ENCODE assay signal across 39 cellular contexts in the genomic region with DNA sequence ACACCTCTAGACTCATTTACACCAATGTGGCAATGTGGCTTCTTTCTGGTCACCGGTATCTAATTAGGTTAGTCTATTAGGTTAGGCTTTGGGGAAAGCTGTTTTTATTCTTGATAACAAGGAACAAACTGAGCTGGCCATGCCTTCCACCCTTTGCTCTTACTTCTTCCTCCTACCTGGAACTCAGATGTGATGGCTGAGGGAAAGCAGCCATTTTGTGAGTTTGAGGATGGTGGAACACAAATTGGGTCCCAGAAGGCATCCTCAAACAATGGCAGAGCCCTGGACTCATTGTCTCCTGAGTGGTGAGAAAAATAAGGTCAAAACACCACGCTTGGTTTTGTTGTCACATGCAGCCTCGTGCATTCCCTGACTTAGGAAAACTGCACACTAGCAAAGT. TPM values are rescaled to one million over a fixed set of nuclear protein-coding genes. Genes with fewer than 3 reads are reported as not detected.
"Had no signal": no experiment of that assay in that cellular context is flagged by ENCODE, and none has a peak within 500 bp of the region (broad histone marks: within the 10 kb centered on the region; RNA-seq: fewer than 3 reads in every experiment).

No MANE protein-coding gene starts in this region.

- H3K36me3 ChIP-seq: adrenal gland, cardiac muscle cell, colonic mucosa had no signal

- FAIRE-seq: bronchial epithelial cell, TTC549 had no signal

- H3K4me3 Mint-ChIP-seq: activated CD4-positive, alpha-beta memory T cell treated with anti-CD3 and anti-CD28 coated beads, Interleukin-2, amount 10 ng/mL, durations not matched to agents 7 days and 5 days; activated CD4-positive, alpha-beta T cell treated with anti-CD3 and anti-CD28 coated beads for 36 hours; activated CD4-positive, alpha-beta T cell treated with anti-CD3 and anti-CD28 coated beads, Interleukin-2, amount 10 ng/mL, durations not matched to agents 7 days and 5 days; activated CD8-positive, alpha-beta memory T cell treated with anti-CD3 and anti-CD28 coated beads, Interleukin-2, amount 10 ng/mL, durations not matched to agents 7 days and 5 days; activated CD8-positive, alpha-beta T cell treated with anti-CD3 and anti-CD28 coated beads, Interleukin-2, amount 10 ng/mL, durations not matched to agents 7 days and 5 days; activated naive CD4-positive, alpha-beta T cell treated with anti-CD3 and anti-CD28 coated beads for 36 hours; activated naive CD8-positive, alpha-beta T cell treated with anti-CD3 and anti-CD28 coated beads for 36 hours; activated T-cell treated with anti-CD3 and anti-CD28 coated beads, Interleukin-2, amount 50 U/mL, for 4 hours; activated T-cell treated with anti-CD3 and anti-CD28 coated beads, Interleukin-2, amount 50 U/mL, for 72 hours; activated T-helper 1 cell treated with anti-CD3 and anti-CD28 coated beads, Interleukin-12 subunit alpha, Interleukin-12 subunit beta, Interleukin-2, Interleukin-4 antibody, amounts not matched to agents 30 ng/mL and 10 ng/mL and 1 ng/mL, durations not matched to agents 14 hours and 24 hours and 36 hours; activated T-helper 17 cell treated with anti-CD3 and anti-CD28 coated beads, Interleukin-2, amount 50 U/mL, for 72 hours; brain; central memory CD8-positive, alpha-beta T cell; T-helper 1 cell treated with Interleukin-12 subunit alpha and Interleukin-12 subunit beta and Interleukin-4 antibody, amounts not matched to agents 30 μg/mL and 1 μg/mL, for 36 hours; T-helper 2 cell treated with Interferon-gamma antibody and Interleukin-4, amounts not matched to agents 5 μg/mL and 100 μg/mL, for 36 hours had no signal

- H3K27ac ChIP-seq: adrenal gland, cardiac muscle cell, colonic mucosa, VCaP had no signal

- H3K9me3 ChIP-seq: adrenal gland, colonic mucosa had no signal

- H3K27ac Mint-ChIP-seq: activated CD4-positive, alpha-beta memory T cell treated with anti-CD3 and anti-CD28 coated beads, Interleukin-2, amount 10 ng/mL, durations not matched to agents 7 days and 5 days; activated CD4-positive, alpha-beta T cell treated with anti-CD3 and anti-CD28 coated beads for 36 hours; activated CD4-positive, alpha-beta T cell treated with anti-CD3 and anti-CD28 coated beads, Interleukin-2, amount 10 ng/mL, durations not matched to agents 7 days and 5 days; activated CD8-positive, alpha-beta memory T cell treated with anti-CD3 and anti-CD28 coated beads, Interleukin-2, amount 10 ng/mL, durations not matched to agents 7 days and 5 days; activated CD8-positive, alpha-beta T cell treated with anti-CD3 and anti-CD28 coated beads, Interleukin-2, amount 10 ng/mL, durations not matched to agents 7 days and 5 days; activated naive CD4-positive, alpha-beta T cell treated with anti-CD3 and anti-CD28 coated beads for 36 hours; activated naive CD4-positive, alpha-beta T cell treated with anti-CD3 and anti-CD28 coated beads, Interleukin-2, amount 50 U/mL, for 72 hours; activated naive CD8-positive, alpha-beta T cell treated with anti-CD3 and anti-CD28 coated beads for 36 hours; activated T-cell treated with anti-CD3 and anti-CD28 coated beads, Interleukin-2, amount 50 U/mL, for 72 hours; activated T-helper 1 cell treated with anti-CD3 and anti-CD28 coated beads, Interleukin-12 subunit alpha, Interleukin-12 subunit beta, Interleukin-2, Interleukin-4 antibody, amounts not matched to agents 30 ng/mL and 10 ng/mL and 1 ng/mL, durations not matched to agents 14 hours and 24 hours and 36 hours; activated T-helper 17 cell treated with anti-CD3 and anti-CD28 coated beads, Interleukin-2, amount 50 U/mL, for 72 hours; brain; T-helper 1 cell treated with Interleukin-12 subunit alpha and Interleukin-12 subunit beta and Interleukin-4 antibody, amounts not matched to agents 30 μg/mL and 1 μg/mL, for 36 hours; T-helper 2 cell treated with Interferon-gamma antibody and Interleukin-4, amounts not matched to agents 5 μg/mL and 100 μg/mL, for 36 hours had no signal

- H3K4me1 Mint-ChIP-seq: activated CD4-positive, alpha-beta memory T cell treated with anti-CD3 and anti-CD28 coated beads, Interleukin-2, amount 10 ng/mL, durations not matched to agents 7 days and 5 days; activated CD4-positive, alpha-beta T cell treated with anti-CD3 and anti-CD28 coated beads for 36 hours; activated CD4-positive, alpha-beta T cell treated with anti-CD3 and anti-CD28 coated beads, Interleukin-2, amount 10 ng/mL, durations not matched to agents 7 days and 5 days; activated CD8-positive, alpha-beta memory T cell treated with anti-CD3 and anti-CD28 coated beads, Interleukin-2, amount 10 ng/mL, durations not matched to agents 7 days and 5 days; activated T-helper 17 cell treated with anti-CD3 and anti-CD28 coated beads, Interleukin-2, amount 50 U/mL, for 72 hours; central memory CD8-positive, alpha-beta T cell had no signal

- DNase-seq: activated CD4-positive, alpha-beta memory T cell treated with anti-CD3 and anti-CD28 coated beads, Interleukin-2, amount 10 ng/mL, durations not matched to agents 7 days and 5 days; activated CD4-positive, alpha-beta T cell treated with anti-CD3 and anti-CD28 coated beads for 1 hour; activated CD4-positive, alpha-beta T cell treated with anti-CD3 and anti-CD28 coated beads for 36 hours; activated CD4-positive, alpha-beta T cell treated with anti-CD3 and anti-CD28 coated beads for 48 hours; activated CD4-positive, alpha-beta T cell treated with anti-CD3 and anti-CD28 coated beads, Interleukin-2, amount 10 ng/mL, durations not matched to agents 7 days and 5 days; activated CD4-positive, alpha-beta T cell treated with anti-CD3 and anti-CD28 coated beads, Interleukin-2, amount 50 U/mL, for 48 hours; activated CD4-positive, CD25-positive, alpha-beta regulatory T cell; activated CD8-positive, alpha-beta memory T cell treated with anti-CD3 and anti-CD28 coated beads for 24 hours; activated CD8-positive, alpha-beta memory T cell treated with anti-CD3 and anti-CD28 coated beads, Interleukin-2, amount 10 ng/mL, durations not matched to agents 7 days and 5 days; activated CD8-positive, alpha-beta memory T cell treated with anti-CD3 and anti-CD28 coated beads, Interleukin-2, amount 50 U/mL, for 48 hours; activated CD8-positive, alpha-beta T cell treated with anti-CD3 and anti-CD28 coated beads, Interleukin-2, amount 10 ng/mL, durations not matched to agents 7 days and 5 days; activated effector memory CD4-positive, alpha-beta T cell treated with anti-CD3 and anti-CD28 coated beads, Interleukin-2, amount 50 U/mL, for 16 hours; activated gamma-delta T cell treated with Interleukin-2 at 50 U/mL for 16 hours; activated naive CD4-positive, alpha-beta T cell; activated naive CD4-positive, alpha-beta T cell treated with anti-CD3 and anti-CD28 coated beads for 36 hours; activated naive CD4-positive, alpha-beta T cell treated with anti-CD3 and anti-CD28 coated beads, Interleukin-2, amount 50 U/mL, for 16 hours; activated naive CD8-positive, alpha-beta T cell treated with anti-CD3 and anti-CD28 coated beads for 36 hours; activated T-cell treated with anti-CD3 and anti-CD28 coated beads, Interleukin-2, amount 50 U/mL, for 4 hours; activated T-cell treated with anti-CD3 and anti-CD28 coated beads, Interleukin-2, amount 50 U/mL, for 72 hours; adrenal gland; amniotic stem cell; aorta; caudate nucleus; cerebellar nuclear complex; colonic mucosa; T-helper 2 cell; T-helper 9 cell had no signal

- H3K9me3 Mint-ChIP-seq: activated CD4-positive, alpha-beta memory T cell treated with anti-CD3 and anti-CD28 coated beads, Interleukin-2, amount 10 ng/mL, durations not matched to agents 7 days and 5 days; activated naive CD8-positive, alpha-beta T cell treated with anti-CD3 and anti-CD28 coated beads for 36 hours; activated T-cell treated with anti-CD3 and anti-CD28 coated beads, Interleukin-2, amount 50 U/mL, for 72 hours; activated T-helper 1 cell treated with anti-CD3 and anti-CD28 coated beads, Interleukin-12 subunit alpha, Interleukin-12 subunit beta, Interleukin-2, Interleukin-4 antibody, amounts not matched to agents 30 ng/mL and 10 ng/mL and 1 ng/mL, durations not matched to agents 14 hours and 24 hours and 36 hours; activated T-helper 17 cell treated with anti-CD3 and anti-CD28 coated beads, Interleukin-2, amount 50 U/mL, for 72 hours; central memory CD8-positive, alpha-beta T cell; T-helper 2 cell treated with Interferon-gamma antibody and Interleukin-4, amounts not matched to agents 5 μg/mL and 100 μg/mL, for 36 hours had no signal

- ATAC-seq: activated CD4-positive, alpha-beta T cell treated with anti-CD3 and anti-CD28 coated beads for 36 hours; activated CD4-positive, CD25-positive, alpha-beta regulatory T cell treated with anti-CD3 and anti-CD28 coated beads, Interleukin-2, amount 50 U/mL, for 24 hours; activated CD8-positive, alpha-beta memory T cell treated with anti-CD3 and anti-CD28 coated beads, Interleukin-2, amount 10 ng/mL, durations not matched to agents 7 days and 5 days; activated CD8-positive, alpha-beta T cell treated with anti-CD3 and anti-CD28 coated beads, Interleukin-2, amount 10 ng/mL, durations not matched to agents 7 days and 5 days; activated naive CD4-positive, alpha-beta T cell treated with anti-CD3 and anti-CD28 coated beads, Interleukin-2, amount 50 U/mL, for 72 hours; activated T-cell treated with anti-CD3 and anti-CD28 coated beads, Interleukin-2, amount 50 U/mL, for 4 hours; activated T-cell treated with anti-CD3 and anti-CD28 coated beads, Interleukin-2, amount 50 U/mL, for 72 hours; activated T-helper 17 cell treated with anti-CD3 and anti-CD28 coated beads, Interleukin-2, amount 50 U/mL, for 72 hours had no signal

- H3K4me1 ChIP-seq: adrenal gland, colonic mucosa had no signal

- H3K4me3 ChIP-seq: adrenal gland, cardiac muscle cell, colonic mucosa had no signal

- H3K36me3 Mint-ChIP-seq: activated CD8-positive, alpha-beta memory T cell treated with anti-CD3 and anti-CD28 coated beads, Interleukin-2, amount 10 ng/mL, durations not matched to agents 7 days and 5 days; activated naive CD4-positive, alpha-beta T cell treated with anti-CD3 and anti-CD28 coated beads, Interleukin-2, amount 50 U/mL, for 72 hours; activated naive CD8-positive, alpha-beta T cell treated with anti-CD3 and anti-CD28 coated beads for 36 hours had no signal

RNA-seq across cellular contexts. Expression of gene CDH4, which starts 7.7 kb away (rescaled TPM):
- total RNA-seq: activated CD4-positive, alpha-beta T cell treated with anti-CD3 and anti-CD28 coated beads for 36 hours; activated CD4-positive, alpha-beta T cell treated with anti-CD3 and anti-CD28 coated beads, Interleukin-2, amount 10 ng/mL, durations not matched to agents 7 days and 5 days; activated T-helper 1 cell treated with anti-CD3 and anti-CD28 coated beads, Interleukin-12 subunit alpha, Interleukin-12 subunit beta, Interleukin-2, Interleukin-4 antibody, amounts not matched to agents 30 ng/mL and 10 ng/mL and 1 ng/mL, durations not matched to agents 14 hours and 24 hours and 36 hours had no signal
- polyA plus RNA-seq: aorta had no signal
